1 cellular context compared by ENCODE assay signal in the genomic region with DNA sequence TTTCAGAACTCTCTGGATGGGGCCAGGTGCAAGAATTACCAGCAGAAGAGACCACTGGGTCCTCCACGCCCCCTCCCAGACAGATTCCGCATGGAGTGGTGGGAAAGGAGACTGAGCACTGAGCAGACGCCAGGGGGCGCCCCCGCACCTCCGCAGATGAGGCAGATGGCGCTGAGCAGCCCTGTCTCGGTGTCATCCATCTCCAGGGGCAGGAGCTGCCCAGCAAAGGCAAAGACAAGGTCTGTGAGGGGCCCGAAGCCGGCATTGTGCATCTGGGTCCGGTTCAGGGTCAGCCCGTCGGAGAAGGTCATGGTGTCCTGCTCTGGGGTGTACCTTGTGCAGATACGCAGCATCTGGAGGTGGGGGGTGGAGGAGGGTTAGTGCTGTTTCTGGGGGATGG.
TF ChIP-seq lines count a peak whose summit lies in the region.

No MANE protein-coding gene starts in this region.

TF ChIP-seq in GM23338, 12 proteins besides CTCF, POLR2A, EP300 and RAD21 (continued from another document):
- TF ChIP-seq, protein P1, sequence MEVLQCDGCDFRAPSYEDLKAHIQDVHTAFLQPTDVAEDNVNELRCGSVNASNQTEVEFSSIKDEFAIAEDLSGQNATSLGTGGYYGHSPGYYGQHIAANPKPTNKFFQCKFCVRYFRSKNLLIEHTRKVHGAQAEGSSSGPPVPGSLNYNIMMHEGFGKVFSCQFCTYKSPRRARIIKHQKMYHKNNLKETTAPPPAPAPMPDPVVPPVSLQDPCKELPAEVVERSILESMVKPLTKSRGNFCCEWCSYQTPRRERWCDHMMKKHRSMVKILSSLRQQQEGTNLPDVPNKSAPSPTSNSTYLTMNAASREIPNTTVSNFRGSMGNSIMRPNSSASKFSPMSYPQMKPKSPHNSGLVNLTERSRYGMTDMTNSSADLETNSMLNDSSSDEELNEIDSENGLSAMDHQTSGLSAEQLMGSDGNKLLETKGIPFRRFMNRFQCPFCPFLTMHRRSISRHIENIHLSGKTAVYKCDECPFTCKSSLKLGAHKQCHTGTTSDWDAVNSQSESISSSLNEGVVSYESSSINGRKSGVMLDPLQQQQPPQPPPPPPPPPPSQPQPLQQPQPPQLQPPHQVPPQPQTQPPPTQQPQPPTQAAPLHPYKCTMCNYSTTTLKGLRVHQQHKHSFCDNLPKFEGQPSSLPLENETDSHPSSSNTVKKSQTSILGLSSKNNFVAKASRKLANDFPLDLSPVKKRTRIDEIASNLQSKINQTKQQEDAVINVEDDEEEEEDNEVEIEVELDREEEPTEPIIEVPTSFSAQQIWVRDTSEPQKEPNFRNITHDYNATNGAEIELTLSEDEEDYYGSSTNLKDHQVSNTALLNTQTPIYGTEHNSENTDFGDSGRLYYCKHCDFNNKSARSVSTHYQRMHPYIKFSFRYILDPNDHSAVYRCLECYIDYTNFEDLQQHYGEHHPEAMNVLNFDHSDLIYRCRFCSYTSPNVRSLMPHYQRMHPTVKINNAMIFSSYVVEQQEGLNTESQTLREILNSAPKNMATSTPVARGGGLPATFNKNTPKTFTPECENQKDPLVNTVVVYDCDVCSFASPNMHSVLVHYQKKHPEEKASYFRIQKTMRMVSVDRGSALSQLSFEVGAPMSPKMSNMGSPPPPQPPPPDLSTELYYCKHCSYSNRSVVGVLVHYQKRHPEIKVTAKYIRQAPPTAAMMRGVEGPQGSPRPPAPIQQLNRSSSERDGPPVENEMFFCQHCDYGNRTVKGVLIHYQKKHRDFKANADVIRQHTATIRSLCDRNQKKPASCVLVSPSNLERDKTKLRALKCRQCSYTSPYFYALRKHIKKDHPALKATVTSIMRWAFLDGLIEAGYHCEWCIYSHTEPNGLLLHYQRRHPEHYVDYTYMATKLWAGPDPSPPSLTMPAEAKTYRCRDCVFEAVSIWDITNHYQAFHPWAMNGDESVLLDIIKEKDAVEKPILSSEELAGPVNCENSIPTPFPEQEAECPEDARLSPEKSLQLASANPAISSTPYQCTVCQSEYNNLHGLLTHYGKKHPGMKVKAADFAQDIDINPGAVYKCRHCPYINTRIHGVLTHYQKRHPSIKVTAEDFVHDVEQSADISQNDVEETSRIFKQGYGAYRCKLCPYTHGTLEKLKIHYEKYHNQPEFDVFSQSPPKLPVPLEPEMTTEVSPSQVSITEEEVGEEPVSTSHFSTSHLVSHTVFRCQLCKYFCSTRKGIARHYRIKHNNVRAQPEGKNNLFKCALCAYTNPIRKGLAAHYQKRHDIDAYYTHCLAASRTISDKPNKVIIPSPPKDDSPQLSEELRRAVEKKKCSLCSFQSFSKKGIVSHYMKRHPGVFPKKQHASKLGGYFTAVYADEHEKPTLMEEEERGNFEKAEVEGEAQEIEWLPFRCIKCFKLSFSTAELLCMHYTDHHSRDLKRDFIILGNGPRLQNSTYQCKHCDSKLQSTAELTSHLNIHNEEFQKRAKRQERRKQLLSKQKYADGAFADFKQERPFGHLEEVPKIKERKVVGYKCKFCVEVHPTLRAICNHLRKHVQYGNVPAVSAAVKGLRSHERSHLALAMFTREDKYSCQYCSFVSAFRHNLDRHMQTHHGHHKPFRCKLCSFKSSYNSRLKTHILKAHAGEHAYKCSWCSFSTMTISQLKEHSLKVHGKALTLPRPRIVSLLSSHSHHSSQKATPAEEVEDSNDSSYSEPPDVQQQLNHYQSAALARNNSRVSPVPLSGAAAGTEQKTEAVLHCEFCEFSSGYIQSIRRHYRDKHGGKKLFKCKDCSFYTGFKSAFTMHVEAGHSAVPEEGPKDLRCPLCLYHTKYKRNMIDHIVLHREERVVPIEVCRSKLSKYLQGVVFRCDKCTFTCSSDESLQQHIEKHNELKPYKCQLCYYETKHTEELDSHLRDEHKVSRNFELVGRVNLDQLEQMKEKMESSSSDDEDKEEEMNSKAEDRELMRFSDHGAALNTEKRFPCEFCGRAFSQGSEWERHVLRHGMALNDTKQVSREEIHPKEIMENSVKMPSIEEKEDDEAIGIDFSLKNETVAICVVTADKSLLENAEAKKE (CRISPR knock-in tag; IDR thresholded peaks at IDR 0.05), result no peak
- TF ChIP-seq POLR2AphosphoS5 (IDR thresholded peaks at IDR 0.05; ENCODE audit: low read depth), result no peak; the same call in 1 of the 2 replicates
- TF ChIP-seq JUNB (IDR thresholded peaks at IDR 0.05; ENCODE audit: unreplicated experiment), result no peak
- TF ChIP-seq ZNF331 (CRISPR knock-in tag; IDR thresholded peaks at IDR 0.05; ENCODE audit: low read depth), result no peak
- no peak for TF ChIP-seq CREB1 (CRISPR knock-in tag; IDR thresholded peaks at IDR 0.05; ENCODE audit: low read depth)
- TF ChIP-seq EZH2phosphoT487 (IDR thresholded peaks at IDR 0.05; ENCODE audit: unreplicated experiment), result no peak
- TF ChIP-seq, protein P2, sequence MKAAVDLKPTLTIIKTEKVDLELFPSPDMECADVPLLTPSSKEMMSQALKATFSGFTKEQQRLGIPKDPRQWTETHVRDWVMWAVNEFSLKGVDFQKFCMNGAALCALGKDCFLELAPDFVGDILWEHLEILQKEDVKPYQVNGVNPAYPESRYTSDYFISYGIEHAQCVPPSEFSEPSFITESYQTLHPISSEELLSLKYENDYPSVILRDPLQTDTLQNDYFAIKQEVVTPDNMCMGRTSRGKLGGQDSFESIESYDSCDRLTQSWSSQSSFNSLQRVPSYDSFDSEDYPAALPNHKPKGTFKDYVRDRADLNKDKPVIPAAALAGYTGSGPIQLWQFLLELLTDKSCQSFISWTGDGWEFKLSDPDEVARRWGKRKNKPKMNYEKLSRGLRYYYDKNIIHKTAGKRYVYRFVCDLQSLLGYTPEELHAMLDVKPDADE (IDR thresholded peaks at IDR 0.05), result no peak
- no peak for TF ChIP-seq STAT1 (IDR thresholded peaks at IDR 0.05; ENCODE audit: unreplicated experiment)
- no peak for TF ChIP-seq EZH2 (IDR thresholded peaks at IDR 0.05; ENCODE audit: low read depth, unreplicated experiment)
- no peak for TF ChIP-seq NANOG (IDR thresholded peaks at IDR 0.05; ENCODE audit: borderline replicate concordance)
